14 cellular contexts compared by ENCODE assay signal in genomic region chr11:65215441-65216076, GRCh38. TPM values are rescaled to one million over a fixed set of nuclear protein-coding genes. Genes with fewer than 3 reads are reported as not detected.
A peak's percentile ranks its signal among the peaks of the same experiment; 100 is the strongest.
DNase-seq lines count a peak whose midpoint lies in the region; ATAC-seq and TF ChIP-seq lines count a peak whose summit lies in the region.
"Had no signal": no experiment of that assay in that cellular context is flagged by ENCODE, and none has a peak within 500 bp of the region (broad histone marks: within the 10 kb centered on the region; RNA-seq: fewer than 3 reads in every experiment).

No MANE protein-coding gene starts in this region.

- H3K4me2 ChIP-seq in neural progenitor cell: no peak overlapping the region

- H3K9me3 Mint-ChIP-seq in activated naive CD4-positive, alpha-beta T cell treated with anti-CD3 and anti-CD28 coated beads, Interleukin-2, amount 50 U/mL, for 24 hours: peaks cover 6% of the 10 kb centered on the region
- no peaks in the 10 kb centered on the region for H3K9me3 Mint-ChIP-seq in neural progenitor cell

- H4K20me1 ChIP-seq in neural progenitor cell (ENCODE audit: low read depth): no peaks in the 10 kb centered on the region

- H3K27me3 Mint-ChIP-seq in activated naive CD4-positive, alpha-beta T cell treated with anti-CD3 and anti-CD28 coated beads, Interleukin-2, amount 50 U/mL, for 24 hours: no peaks in the 10 kb centered on the region
- H3K27me3 Mint-ChIP-seq in neural progenitor cell (ENCODE audit: insufficient read depth, low read depth): peaks cover 11% of the 10 kb centered on the region

- no peak overlapping the region for H3K9ac ChIP-seq in neural progenitor cell

- peak overlapping the region; percentile 100 for H3K27ac Mint-ChIP-seq in activated naive CD4-positive, alpha-beta T cell treated with anti-CD3 and anti-CD28 coated beads, Interleukin-2, amount 50 U/mL, for 24 hours
- H3K27ac Mint-ChIP-seq in neural progenitor cell: no peak overlapping the region

- no peak for TF ChIP-seq CTCF in neural progenitor cell (IDR thresholded peaks at IDR 0.05)

- peak overlapping the region; percentile 73 for H3K4me3 Mint-ChIP-seq in activated naive CD4-positive, alpha-beta T cell treated with anti-CD3 and anti-CD28 coated beads, Interleukin-2, amount 50 U/mL, for 24 hours
- peak overlapping the region; percentile 16 for H3K4me3 Mint-ChIP-seq in neural progenitor cell

- no peak overlapping the region for H3K27ac ChIP-seq in neural progenitor cell
- H3K27ac ChIP-seq: BLaER1 treated with 17β-estradiol and CSF1 and Interleukin-3, amounts not matched to agents 10 nM and 100 nM; gastroesophageal sphincter; right lobe of liver had no signal

- peaks cover 5% of the 10 kb centered on the region for H3K36me3 ChIP-seq in MG63
- H3K36me3 ChIP-seq in neural progenitor cell: no peaks in the 10 kb centered on the region
- H3K36me3 ChIP-seq: right lobe of liver had no signal

- H3K4me3 ChIP-seq in MG63 (no peak overlapping the region), neural progenitor cell (no peak overlapping the region)
- H3K4me3 ChIP-seq: BLaER1 treated with 17β-estradiol and CSF1 and Interleukin-3, amounts not matched to agents 10 nM and 100 nM; gastroesophageal sphincter; right lobe of liver had no signal

- peaks cover 20% of the 10 kb centered on the region for H3K4me1 ChIP-seq in neural progenitor cell
- H3K4me1 ChIP-seq: gastroesophageal sphincter had no signal

- H3K9me3 ChIP-seq in MG63 (no peaks in the 10 kb centered on the region), neural progenitor cell (ENCODE audit: low read depth) (no peaks in the 10 kb centered on the region)
- H3K9me3 ChIP-seq: BLaER1 treated with 17β-estradiol and CSF1 and Interleukin-3, amounts not matched to agents 10 nM and 100 nM; gastroesophageal sphincter; right lobe of liver had no signal

- H3K79me2 ChIP-seq in neural progenitor cell (ENCODE audit: low read depth): no peaks in the 10 kb centered on the region

- peaks cover 5% of the 10 kb centered on the region for H3K36me3 Mint-ChIP-seq in activated naive CD4-positive, alpha-beta T cell treated with anti-CD3 and anti-CD28 coated beads, Interleukin-2, amount 50 U/mL, for 24 hours
- H3K36me3 Mint-ChIP-seq in neural progenitor cell: no peaks in the 10 kb centered on the region

- peaks cover 31% of the 10 kb centered on the region for H3K4me1 Mint-ChIP-seq in activated naive CD4-positive, alpha-beta T cell treated with anti-CD3 and anti-CD28 coated beads, Interleukin-2, amount 50 U/mL, for 24 hours
- H3K4me1 Mint-ChIP-seq in neural progenitor cell: peaks cover 14% of the 10 kb centered on the region

- H3F3A ChIP-seq in neural progenitor cell (ENCODE audit: low read depth): peaks cover 3% of the 10 kb centered on the region

- H2AFZ ChIP-seq in neural progenitor cell (replicated peaks): no peak overlapping the region

- DNase-seq in CD1c-positive myeloid dendritic cell (ENCODE audit: extremely low spot score): peak; percentile 54
- peak; percentile 23 for DNase-seq in MG63
- no peak for DNase-seq in neural progenitor cell (ENCODE audit: low spot score)
- no peak for DNase-seq in inferior parietal cortex (ENCODE audit: extremely low spot score)
- no peak for DNase-seq in T1000 (lab: John Stamatoyannopoulos, UW)
- no peak for DNase-seq in DMS53 (lab: John Stamatoyannopoulos, UW)
- DNase-seq: cortex of kidney, KG1 had no signal

- no peaks in the 10 kb centered on the region for H3K27me3 ChIP-seq in MG63
- H3K27me3 ChIP-seq in neural progenitor cell: no peaks in the 10 kb centered on the region
- H3K27me3 ChIP-seq: BLaER1 treated with 17β-estradiol and CSF1 and Interleukin-3, amounts not matched to agents 10 nM and 100 nM; gastroesophageal sphincter; right lobe of liver had no signal

- no peak for ATAC-seq in HG03439 (IDR thresholded peaks at IDR 0.05; ENCODE audit: unreplicated experiment)
- ATAC-seq: gastroesophageal sphincter, right lobe of liver had no signal

RNA-seq across cellular contexts. Expression of gene CAPN1, which starts 33.8 kb away (rescaled TPM):
- 99.3 and 167 TPM in 2 replicates for total RNA-seq in MG63 (2014; rRNA removed; shearing (Covaris generic); ENCODE audit: low replicate concordance)
- 24.3 and 57.3 TPM in 2 replicates for total RNA-seq in neural progenitor cell (ENCODE audit: low replicate concordance)

RNA-seq across cellular contexts. Expression of gene SPDYC, which starts 45.5 kb away (rescaled TPM):
- total RNA-seq in MG63 (2014; rRNA removed; shearing (Covaris generic); ENCODE audit: low replicate concordance): not detected in 2 replicates
- not detected in 2 replicates for total RNA-seq in neural progenitor cell (ENCODE audit: low replicate concordance)
- total RNA-seq: gastroesophageal sphincter; T-helper 1 cell treated with Interleukin-12 subunit alpha and Interleukin-12 subunit beta and Interleukin-4 antibody, amounts not matched to agents 30 ng/mL and 1 ng/mL, for 36 hours had no signal

RNA-seq across cellular contexts. Expression of gene POLA2, which starts 46.2 kb away (rescaled TPM):
- total RNA-seq in MG63 (2014; rRNA removed; shearing (Covaris generic); ENCODE audit: low replicate concordance): 4.6 and 8.9 TPM in 2 replicates
- 33.3 and 47.7 TPM in 2 replicates for total RNA-seq in neural progenitor cell (ENCODE audit: low replicate concordance)

Comparison
In these comparisons a context has a peak if more than half of its experiments do, and no peak if none do; other contexts are left out.
1. DNase-seq: peak in CD1c-positive myeloid dendritic cell (single experiment) and MG63 (single experiment); none in neural progenitor cell (single experiment), inferior parietal cortex (single experiment), T1000 (single experiment) and DMS53 (single experiment).